ENCODE assay signal across 18 cellular contexts in the genomic region with DNA sequence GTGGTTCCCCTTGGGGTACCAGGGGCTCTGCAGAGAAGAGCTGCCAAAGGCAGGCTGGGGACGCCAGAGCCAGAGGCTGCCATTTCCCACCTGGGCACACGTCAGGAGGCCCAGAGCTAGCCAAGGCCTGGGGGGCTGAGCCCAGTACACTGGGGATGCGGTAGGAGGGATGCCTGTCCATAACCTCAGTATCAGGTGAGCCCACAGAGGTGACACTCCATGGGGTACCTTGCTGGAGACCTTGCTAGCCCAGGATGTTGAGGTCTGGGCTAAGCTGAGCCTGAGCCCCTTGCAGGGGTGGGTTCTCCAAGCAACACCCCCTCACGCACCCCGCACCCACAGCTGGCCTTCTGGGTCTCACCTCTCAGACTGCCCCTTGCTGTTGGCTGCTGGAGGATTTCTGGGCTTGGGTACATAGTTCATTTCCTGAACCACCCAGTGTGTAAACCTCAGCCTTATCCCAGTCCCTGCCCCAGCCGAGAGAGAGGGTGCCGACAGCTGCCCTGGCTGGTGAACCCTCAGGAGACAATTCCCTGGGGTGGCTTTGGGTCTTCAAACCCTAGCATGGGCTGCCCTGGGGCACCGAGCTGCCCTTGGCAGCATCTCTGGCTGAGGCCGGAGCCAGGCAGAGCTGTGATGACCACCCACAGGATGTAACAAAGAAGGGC.
DNase-seq lines count a peak whose midpoint lies in the region; ATAC-seq, FAIRE-seq and TF ChIP-seq lines count a peak whose summit lies in the region.
"Had no signal": no experiment of that assay in that cellular context is flagged by ENCODE, and none has a peak within 500 bp of the region (broad histone marks: within the 10 kb centered on the region; RNA-seq: fewer than 3 reads in every experiment).

No MANE protein-coding gene starts in this region.

- H3K4me1 ChIP-seq in CD8-positive, alpha-beta T cell (ENCODE audit: insufficient read depth, low read length): peaks cover 5% of the 10 kb centered on the region
- H3K4me1 ChIP-seq in HepG2 (ENCODE audit: insufficient read depth, low read length): peaks cover 61% of the 10 kb centered on the region
- H3K4me1 ChIP-seq in osteoblast (ENCODE audit: insufficient read depth, low read length): no peaks in the 10 kb centered on the region

- H3K27me3 Mint-ChIP-seq in CD8-positive, alpha-beta T cell (ENCODE audit: low read depth): no peaks in the 10 kb centered on the region
- H3K27me3 Mint-ChIP-seq in activated naive CD8-positive, alpha-beta T cell treated with anti-CD3 and anti-CD28 coated beads, Interleukin-2, amount 50 U/mL, for 24 hours: peaks cover 2% of the 10 kb centered on the region

- H4K20me1 ChIP-seq in HepG2 (ENCODE audit: insufficient read depth, low read length): no peaks in the 10 kb centered on the region
- H4K20me1 ChIP-seq in osteoblast (ENCODE audit: insufficient read depth, low read length): no peaks in the 10 kb centered on the region

- H3K27ac Mint-ChIP-seq in CD8-positive, alpha-beta T cell: no peak overlapping the region
- H3K27ac Mint-ChIP-seq in activated naive CD8-positive, alpha-beta T cell treated with anti-CD3 and anti-CD28 coated beads, Interleukin-2, amount 50 U/mL, for 24 hours: no peak overlapping the region
- H3K27ac Mint-ChIP-seq: activated T-helper 2 cell treated with anti-CD3 and anti-CD28 coated beads, Interferon-gamma antibody, Interleukin-2, Interleukin-4, amounts not matched to agents 10 μg/mL and 5 μg/mL and 100 μg/mL, durations not matched to agents 14 hours and 24 hours and 36 hours had no signal

- no peak for DNase-seq in CD8-positive, alpha-beta T cell
- DNase-seq in activated naive CD8-positive, alpha-beta T cell treated with anti-CD3 and anti-CD28 coated beads, Interleukin-2, amount 50 U/mL, for 24 hours: no peak
- DNase-seq in HepG2 (ENCODE audit: low spot score) (peak; percentile 67), osteoblast (ENCODE audit: insufficient read length, low spot score, missing footprints) (peak; percentile 73), NCI-H187 (lab: John Stamatoyannopoulos, UW) (no peak)
- no peak for DNase-seq in effector CD4-positive, alpha-beta T cell
- DNase-seq: caudate nucleus; GDM1; KBM-7; NCI-H2081; NCI-H69; SIG-M5; stimulated activated CD4-positive, alpha-beta T cell treated with anti-CD3 and anti-CD28 coated beads, Interleukin-2, amount 100 ng/mL, for 48 hours had no signal

- no peak overlapping the region for H3K27ac ChIP-seq in CD8-positive, alpha-beta T cell (ENCODE audit: low read depth, low read length)
- H3K27ac ChIP-seq in HepG2 (ENCODE audit: extremely low read length, insufficient read depth, low read length): peak overlapping the region; percentile 81
- no peak overlapping the region for H3K27ac ChIP-seq in osteoblast (ENCODE audit: low read depth, low read length)
- H3K27ac ChIP-seq: vagina had no signal

- WGBS in HepG2 (ENCODE audit: low lambda C conversion rate): 8% methylated on average over 4 of the region's 9 CpGs

- in situ Hi-C loops in HepG2 (cut with HindIII; ENCODE audit: extremely low pct_ligation_motif_present, low pct_unique_long_range_greater_than_20kb): no loop called here

- peak overlapping the region; percentile 57 for H3K4me3 Mint-ChIP-seq in CD8-positive, alpha-beta T cell
- peak overlapping the region; percentile 36 for H3K4me3 Mint-ChIP-seq in activated naive CD8-positive, alpha-beta T cell treated with anti-CD3 and anti-CD28 coated beads, Interleukin-2, amount 50 U/mL, for 24 hours

- no peaks in the 10 kb centered on the region for H3K79me2 ChIP-seq in HepG2 (ENCODE audit: insufficient read depth, low read length)
- H3K79me2 ChIP-seq in osteoblast (ENCODE audit: insufficient read depth, low read length): no peaks in the 10 kb centered on the region

- POLR2A ChIA-PET in CD8-positive, alpha-beta T cell (lab: Charles Lee): interaction anchor here (0.8 kb wide), 1 partner anchor 15 kb away, joined by 3 read pairs; no protein-coding TSS in a partner anchor
- POLR2A ChIA-PET in HepG2 (lab: Yijun Ruan, JAX): interaction anchor here (0.9 to 7.2 kb wide), 7 partner anchors 8 to 93 kb away, joined by 3 to 94 read pairs (median 4); no protein-coding TSS in a partner anchor

- H3K36me3 ChIP-seq in CD8-positive, alpha-beta T cell (ENCODE audit: insufficient read depth, low read length): no peaks in the 10 kb centered on the region
- H3K36me3 ChIP-seq in HepG2 (replicated peaks in 1 of 2; ENCODE audit: control insufficient read depth in 1 of 2, insufficient read depth in 2 of 2, low read length in 2 of 2) (no peaks in the 10 kb centered on the region), osteoblast (ENCODE audit: insufficient read depth, low read length) (no peaks in the 10 kb centered on the region)
- H3K36me3 ChIP-seq: vagina had no signal

- TF ChIP-seq RAD21 in HepG2 (CRISPR knock-in tag; IDR thresholded peaks at IDR 0.05): 0 out of 2 replicates have a peak, but pooled peaks have one; percentile 20

- FAIRE-seq in HepG2 (lab: Jason Lieb, UNC): peak; percentile 90
- FAIRE-seq: keratinocyte had no signal

- intact Hi-C loops in CD8-positive, alpha-beta T cell (cut with DNase I, micrococcal nuclease): loop anchor here in 1 of 2 experiments (10.0 kb wide), 1 partner anchor 666 kb away; no protein-coding TSS in a partner anchor
- intact Hi-C loops in HepG2 (cut with micrococcal nuclease; ENCODE audit: unreplicated experiment): no loop called here

- H3K9ac ChIP-seq in HepG2 (ENCODE audit: insufficient read depth, low read depth, low read length): no peak overlapping the region; the same call in 1 of the 2 replicates

- CTCF ChIA-PET in CD8-positive, alpha-beta T cell (lab: Charles Lee): interaction anchor here (5.8 to 8.9 kb wide), 2 partner anchors 10 to 75 kb away, joined by 43 to 65 read pairs; no protein-coding TSS in a partner anchor
- CTCF ChIA-PET in HepG2 (lab: Yijun Ruan, JAX; ENCODE audit: low intra/inter-chr PET ratio, low total read pairs): no interaction called here

- H3K4me3 ChIP-seq in CD8-positive, alpha-beta T cell (ENCODE audit: low read depth, low read length): no peak overlapping the region
- H3K4me3 ChIP-seq in HepG2 (replicated peaks in 1 of 3; ENCODE audit: insufficient read depth in 1 of 3, low read depth in 2 of 3, low read length in 3 of 3) (peak overlapping the region; percentile 33 to 69 (median 69); a peak in 5 of 6 replicates), osteoblast (ENCODE audit: insufficient read depth, low read length) (no peak overlapping the region)
- H3K4me3 ChIP-seq: vagina had no signal

- H3K9me3 ChIP-seq in CD8-positive, alpha-beta T cell (ENCODE audit: low read length): no peaks in the 10 kb centered on the region
- H3K9me3 ChIP-seq in HepG2 (ENCODE audit: low read length): no peaks in the 10 kb centered on the region
- H3K9me3 ChIP-seq in osteoblast (ENCODE audit: low read depth, low read length): no peaks in the 10 kb centered on the region
- H3K9me3 ChIP-seq: vagina had no signal

- ATAC-seq in CD8-positive, alpha-beta T cell: no peak
- ATAC-seq in activated naive CD8-positive, alpha-beta T cell treated with anti-CD3 and anti-CD28 coated beads, Interleukin-2, amount 50 U/mL, for 24 hours: no peak
- peak; percentile 69 for ATAC-seq in HepG2
- no peak for ATAC-seq in HG03442 (IDR thresholded peaks at IDR 0.05; ENCODE audit: unreplicated experiment)
- ATAC-seq: activated CD4-positive, CD25-positive, alpha-beta regulatory T cell treated with anti-CD3 and anti-CD28 coated beads, Interleukin-2, amount 50 U/mL, for 24 hours had no signal

- TF ChIP-seq CTCF in CD8-positive, alpha-beta T cell (IDR thresholded peaks at IDR 0.05): no peak
- TF ChIP-seq CTCF in HepG2 (CRISPR knock-in tag; IDR thresholded peaks at IDR 0.05): no peak
- TF ChIP-seq CTCF in osteoblast (IDR thresholded peaks at IDR 0.05; ENCODE audit: extremely low read depth, low read depth, low read length): no peak

- no peak overlapping the region for H2AFZ ChIP-seq in HepG2 (ENCODE audit: low read length)
- H2AFZ ChIP-seq in osteoblast (ENCODE audit: low read length): no peak overlapping the region

- BruUV-seq in HepG2 (replicated peaks; lab: Mats Ljungman, UMichigan): no TSS peak

- no peaks in the 10 kb centered on the region for H3K27me3 ChIP-seq in CD8-positive, alpha-beta T cell (ENCODE audit: insufficient read depth, low read length)
- H3K27me3 ChIP-seq in HepG2 (ENCODE audit: control insufficient read depth in 1 of 2, insufficient read depth in 2 of 2, low read length in 2 of 2) (peaks cover 3 to 18% of the 10 kb centered on the region in 2 experiments; a peak in 4 of 5 replicates), osteoblast (ENCODE audit: insufficient read depth, low read length) (peaks cover 30% of the 10 kb centered on the region)
- H3K27me3 ChIP-seq: vagina had no signal

- no peaks in the 10 kb centered on the region for H3K36me3 Mint-ChIP-seq in CD8-positive, alpha-beta T cell
- no peaks in the 10 kb centered on the region for H3K36me3 Mint-ChIP-seq in activated naive CD8-positive, alpha-beta T cell treated with anti-CD3 and anti-CD28 coated beads, Interleukin-2, amount 50 U/mL, for 24 hours (ENCODE audit: low read depth)

- no peaks in the 10 kb centered on the region for H3K9me3 Mint-ChIP-seq in CD8-positive, alpha-beta T cell
- no peaks in the 10 kb centered on the region for H3K9me3 Mint-ChIP-seq in activated naive CD8-positive, alpha-beta T cell treated with anti-CD3 and anti-CD28 coated beads, Interleukin-2, amount 50 U/mL, for 24 hours
- H3K9me3 Mint-ChIP-seq: activated T-helper 2 cell treated with anti-CD3 and anti-CD28 coated beads, Interferon-gamma antibody, Interleukin-2, Interleukin-4, amounts not matched to agents 10 μg/mL and 5 μg/mL and 100 μg/mL, durations not matched to agents 14 hours and 24 hours and 36 hours had no signal

- peak; percentile 29 to 67; a peak in 2 of 4 replicates for TF ChIP-seq POLR2A in HepG2 (IDR thresholded peaks at IDR 0.05; ENCODE audit: insufficient read depth in 1 of 2, low read depth in 2 of 2, low read length in 2 of 2)

- no peaks in the 10 kb centered on the region for H3K4me1 Mint-ChIP-seq in CD8-positive, alpha-beta T cell (ENCODE audit: low read depth)
- H3K4me1 Mint-ChIP-seq in activated naive CD8-positive, alpha-beta T cell treated with anti-CD3 and anti-CD28 coated beads, Interleukin-2, amount 50 U/mL, for 24 hours: no peaks in the 10 kb centered on the region

- no peak; a peak in 1 of 4 replicates for TF ChIP-seq EP300 in HepG2 (IDR thresholded peaks at IDR 0.05; ENCODE audit: low read depth in 2 of 2, low read length in 2 of 2)
- TF ChIP-seq EP300 in HepG2 (CRISPR knock-in tag; IDR thresholded peaks at IDR 0.05; ENCODE audit: borderline replicate concordance): no peak

- H3K4me2 ChIP-seq in HepG2 (ENCODE audit: low read depth, low read length): peak overlapping the region; percentile 87
- no peak overlapping the region for H3K4me2 ChIP-seq in osteoblast (ENCODE audit: insufficient read depth, low read length)

TF ChIP-seq in HepG2, 621 proteins besides CTCF, POLR2A, EP300 and RAD21 (continues in another document):
- peak; percentile 72 for TF ChIP-seq RARA (CRISPR knock-in tag; IDR thresholded peaks at IDR 0.05)

Comparison
In these comparisons a context has a peak if more than half of its experiments do, and no peak if none do; other contexts are left out.
1. DNase-seq: peak in HepG2 (single experiment) and osteoblast (single experiment); none in CD8-positive, alpha-beta T cell (0 of 7), activated naive CD8-positive, alpha-beta T cell treated with anti-CD3 and anti-CD28 coated beads, Interleukin-2, amount 50 U/mL, for 24 hours (single experiment), NCI-H187 (0 of 2) and effector CD4-positive, alpha-beta T cell (single experiment).
2. H3K4me3 ChIP-seq: peak in HepG2 (3 of 3); none in CD8-positive, alpha-beta T cell (single experiment) and osteoblast (single experiment).